ENCODE assay signal across 18 cellular contexts in the genomic region with DNA sequence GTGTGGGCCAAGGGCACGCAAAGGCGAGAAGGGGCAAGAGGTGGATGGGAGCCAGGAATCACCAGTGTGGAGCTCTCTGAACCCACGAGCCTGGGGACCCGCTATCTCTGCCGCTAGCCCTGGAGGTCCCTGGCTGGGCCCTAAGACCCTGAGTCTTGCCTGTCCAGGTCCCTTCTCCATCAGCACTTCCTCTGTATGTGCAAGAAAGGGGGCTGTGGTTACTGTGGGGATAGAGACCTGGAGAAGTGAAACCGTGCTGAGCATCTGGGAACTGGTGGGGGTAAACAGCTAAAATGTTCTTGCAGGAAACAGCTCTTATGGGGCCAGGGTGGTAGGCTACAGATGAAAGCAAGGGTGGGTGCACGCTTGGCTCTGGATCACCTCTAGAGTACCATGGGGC. TPM values are rescaled to one million over a fixed set of nuclear protein-coding genes. Genes with fewer than 3 reads are reported as not detected.
A peak's percentile ranks its signal among the peaks of the same experiment; 100 is the strongest.
DNase-seq lines count a peak whose midpoint lies in the region; ATAC-seq and TF ChIP-seq lines count a peak whose summit lies in the region.
"Had no signal": no experiment of that assay in that cellular context is flagged by ENCODE, and none has a peak within 500 bp of the region (broad histone marks: within the 10 kb centered on the region; RNA-seq: fewer than 3 reads in every experiment).

No MANE protein-coding gene starts in this region.

- H3K4me3 Mint-ChIP-seq in GM23338, result no peak overlapping the region
- no peak overlapping the region for H3K4me3 Mint-ChIP-seq in central memory CD8-positive, alpha-beta T cell
- H3K4me3 Mint-ChIP-seq: endodermal cell had no signal

- H3K9me2 ChIP-seq in GM23338 (ENCODE audit: insufficient read depth), result no peaks in the 10 kb centered on the region

- no peaks in the 10 kb centered on the region for H3K36me3 Mint-ChIP-seq in GM23338 (ENCODE audit: low read depth)
- H3K36me3 Mint-ChIP-seq in central memory CD8-positive, alpha-beta T cell (ENCODE audit: insufficient read depth), result peaks cover 2% of the 10 kb centered on the region

- intact Hi-C loops in left ventricle myocardium superior (cut with micrococcal nuclease), result no loop called here

- no peaks in the 10 kb centered on the region for H3K4me1 Mint-ChIP-seq in GM23338
- peaks cover 49% of the 10 kb centered on the region for H3K4me1 Mint-ChIP-seq in central memory CD8-positive, alpha-beta T cell
- H3K4me1 Mint-ChIP-seq: endodermal cell had no signal

- peak; percentile 67 for DNase-seq in Ammon's horn (ENCODE audit: low spot score)
- DNase-seq in GM23338 (ENCODE audit: low spot score), result no peak
- DNase-seq in RPMI8226, result peak; percentile 28
- DNase-seq in central memory CD8-positive, alpha-beta T cell (ENCODE audit: low spot score in 2 of 2), result no peak
- no peak for DNase-seq in hepatic stellate cell (ENCODE audit: low spot score)
- no peak for DNase-seq in left ventricle myocardium superior
- DNase-seq: central memory CD4-positive, alpha-beta T cell; DMS 273 treated with DMSO at 0.1 percent for 48 hours; endodermal cell; NCI-H2029 treated with DMSO at 0.1 percent for 48 hours; NCI-H774; SHP77; stimulated activated CD8-positive, alpha-beta memory T cell treated with anti-CD3 and anti-CD28 coated beads, Interleukin-4, amount 100 ng/mL, for 48 hours; upper lobe of left lung had no signal

- H3K36me3 ChIP-seq in GM23338 (ENCODE audit: insufficient read depth), result no peaks in the 10 kb centered on the region
- H3K36me3 ChIP-seq: upper lobe of left lung had no signal

- TF ChIP-seq CTCF in GM23338 (conservative IDR thresholded peaks at IDR 0.05; ENCODE audit: low read depth in 2 of 2), result no peak

- H3K27ac Mint-ChIP-seq in GM23338, result no peak overlapping the region
- peak overlapping the region; percentile 41 for H3K27ac Mint-ChIP-seq in central memory CD8-positive, alpha-beta T cell (ENCODE audit: low read depth)
- H3K27ac Mint-ChIP-seq: endodermal cell had no signal

- no peak overlapping the region for H3K4me3 ChIP-seq in GM23338
- H3K4me3 ChIP-seq: upper lobe of left lung had no signal

- H3K79me2 ChIP-seq in GM23338 (replicated peaks; ENCODE audit: insufficient read depth), result no peaks in the 10 kb centered on the region

- H3K4me1 ChIP-seq in GM23338 (ENCODE audit: insufficient read depth), result no peaks in the 10 kb centered on the region

- 0 out of 2 replicates have a peak overlapping the region, but pooled peaks have one; percentile 47 for H2AFZ ChIP-seq in GM23338

- H3K27ac ChIP-seq in GM23338 (ENCODE audit: low read depth), result 0 out of 2 replicates have a peak overlapping the region, but pooled peaks have one; percentile 55
- H3K27ac ChIP-seq: upper lobe of left lung, VCaP had no signal

- no peaks in the 10 kb centered on the region for H3K27me3 ChIP-seq in GM23338 (ENCODE audit: insufficient read depth)
- H3K27me3 ChIP-seq: upper lobe of left lung had no signal

- H3F3A ChIP-seq in GM23338 (replicated peaks; ENCODE audit: low read depth), result no peaks in the 10 kb centered on the region

- no peak overlapping the region for H3K4me2 ChIP-seq in GM23338

- no peaks in the 10 kb centered on the region for H4K20me1 ChIP-seq in GM23338 (replicated peaks; ENCODE audit: insufficient read depth)

- ATAC-seq in GM23338 (no peak), HG03175 (IDR thresholded peaks at IDR 0.05; ENCODE audit: unreplicated experiment) (no peak), left ventricle myocardium superior (no peak), SK-N-SH treated with all-trans-retinoic acid at 6 μM for 48 hours (no peak)
- ATAC-seq in central memory CD8-positive, alpha-beta T cell (replicated peaks; ENCODE audit: extremely low read depth, poor library complexity, severe bottlenecking), result no peak

- H3K27me3 Mint-ChIP-seq in GM23338 (ENCODE audit: insufficient read depth, low read depth, poor library complexity), result peaks cover 6% of the 10 kb centered on the region
- H3K27me3 Mint-ChIP-seq in central memory CD8-positive, alpha-beta T cell, result no peaks in the 10 kb centered on the region

- no peaks in the 10 kb centered on the region for H3K9me3 Mint-ChIP-seq in GM23338
- H3K9me3 Mint-ChIP-seq in central memory CD8-positive, alpha-beta T cell, result no peaks in the 10 kb centered on the region
- H3K9me3 Mint-ChIP-seq: endodermal cell had no signal

TF ChIP-seq in GM23338, 12 proteins besides CTCF, POLR2A, EP300 and RAD21 (continues in another document):
- no peak for TF ChIP-seq ZNF114 (CRISPR knock-in tag; IDR thresholded peaks at IDR 0.05)
- no peak for TF ChIP-seq STAT1 (IDR thresholded peaks at IDR 0.05; ENCODE audit: unreplicated experiment)
- TF ChIP-seq NANOG (IDR thresholded peaks at IDR 0.05; ENCODE audit: borderline replicate concordance), result no peak
- no peak for TF ChIP-seq EZH2 (IDR thresholded peaks at IDR 0.05; ENCODE audit: low read depth, unreplicated experiment)
- TF ChIP-seq POLR2AphosphoS5 (IDR thresholded peaks at IDR 0.05; ENCODE audit: low read depth), result no peak
- no peak for TF ChIP-seq ZNF331 (CRISPR knock-in tag; IDR thresholded peaks at IDR 0.05; ENCODE audit: low read depth)
- TF ChIP-seq JUNB (IDR thresholded peaks at IDR 0.05; ENCODE audit: unreplicated experiment), result no peak

TF ChIP-seq in SK-N-SH treated with all-trans-retinoic acid at 6 μM for 48 hours, 23 proteins besides CTCF, POLR2A, EP300 and RAD21:
- no peak for TF ChIP-seq ZNF565 (CRISPR knock-in tag; conservative IDR thresholded peaks at IDR 0.05; ENCODE audit: low read depth)

RNA-seq across cellular contexts. Expression of a gene that starts 3.1 kb away (rescaled TPM):
- total RNA-seq in GM23338 (2014; rRNA removed; shearing (Covaris generic)), result not detected in 2 replicates
- not detected in 2 replicates for polyA plus RNA-seq in GM23338 (2016; fragmentation: Nextera tagmentation; extraction: Ambion mirVana)
- 1.0 TPM for total RNA-seq in left ventricle myocardium superior
- total RNA-seq: endodermal cell had no signal
- polyA plus RNA-seq: neural cell had no signal

Comparison
In these comparisons a context has a peak if more than half of its experiments do, and no peak if none do; other contexts are left out.
1. DNase-seq: peak in Ammon's horn (single experiment) and RPMI8226 (single experiment); none in GM23338 (single experiment), central memory CD8-positive, alpha-beta T cell (0 of 2), hepatic stellate cell (single experiment) and left ventricle myocardium superior (single experiment).